ENCODE assay signal across 2 cellular contexts in the genomic region with DNA sequence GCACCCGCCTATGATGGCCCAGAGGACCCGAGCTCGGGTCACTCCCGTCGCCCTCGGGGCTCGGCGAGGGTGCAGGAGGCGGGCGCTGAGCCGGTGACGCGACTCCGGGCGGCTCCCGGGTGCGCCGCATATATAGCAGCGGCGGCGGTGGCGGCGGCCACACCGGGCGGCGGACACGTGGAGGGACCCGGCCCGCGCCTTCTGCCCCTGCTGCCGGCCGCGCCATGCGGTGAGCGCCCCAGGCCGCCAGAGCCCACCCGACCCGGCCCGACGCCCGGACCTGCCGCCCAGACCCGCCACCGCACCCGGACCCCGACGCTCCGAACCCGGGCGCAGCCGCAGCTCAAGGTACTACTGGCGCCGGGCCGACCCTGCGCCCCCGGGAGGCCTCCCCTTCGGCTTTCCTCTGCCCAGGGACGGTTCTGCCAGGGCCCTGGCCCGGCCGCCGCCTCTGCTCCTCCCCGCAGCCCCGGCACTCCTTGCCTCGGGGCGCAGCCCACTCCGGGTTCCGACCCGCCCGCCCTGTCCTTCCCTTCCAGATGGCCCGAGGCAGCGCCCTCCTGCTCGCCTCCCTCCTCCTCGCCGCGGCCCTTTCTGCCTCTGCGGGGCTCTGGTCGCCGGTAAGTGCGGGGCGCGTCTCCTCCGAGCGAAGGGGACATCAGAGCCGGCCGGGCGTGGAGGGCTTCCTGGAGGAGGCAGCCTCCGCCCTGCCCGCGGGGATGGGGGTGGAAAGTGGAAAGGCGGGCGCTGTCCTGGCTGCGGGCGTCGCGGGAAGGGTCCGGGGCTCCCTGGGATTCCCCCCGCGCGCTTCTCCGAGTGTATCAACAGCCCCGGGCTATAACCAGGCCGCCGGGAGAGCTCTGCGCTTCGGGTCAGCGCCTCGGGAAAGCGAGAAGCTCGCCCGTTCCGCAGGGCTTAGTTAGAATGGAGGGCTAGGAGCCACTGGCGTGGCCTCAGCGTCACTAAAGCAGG.
A peak's percentile ranks its signal among the peaks of the same experiment; 100 is the strongest.
TF ChIP-seq lines count a peak whose summit lies in the region.

A gene with protein sequence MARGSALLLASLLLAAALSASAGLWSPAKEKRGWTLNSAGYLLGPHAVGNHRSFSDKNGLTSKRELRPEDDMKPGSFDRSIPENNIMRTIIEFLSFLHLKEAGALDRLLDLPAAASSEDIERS (plus strand): TSS at position 160 of the 972 bp plus-strand sequence. CDS start 380 bp downstream, at position 540.

TF ChIP-seq in HCT116, 20 proteins besides CTCF, POLR2A, EP300 and RAD21:
- TF ChIP-seq, protein P1, sequence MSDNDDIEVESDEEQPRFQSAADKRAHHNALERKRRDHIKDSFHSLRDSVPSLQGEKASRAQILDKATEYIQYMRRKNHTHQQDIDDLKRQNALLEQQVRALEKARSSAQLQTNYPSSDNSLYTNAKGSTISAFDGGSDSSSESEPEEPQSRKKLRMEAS (IDR thresholded peaks at IDR 0.05) = peak; percentile 87
- TF ChIP-seq ZFX (IDR thresholded peaks at IDR 0.05) (peak; percentile 79; the same call in 1 of the 2 replicates), POLR2AphosphoS5 (IDR thresholded peaks at IDR 0.05; ENCODE audit: low read depth, low read length) (peak; percentile 77)
- TF ChIP-seq, protein P2, sequence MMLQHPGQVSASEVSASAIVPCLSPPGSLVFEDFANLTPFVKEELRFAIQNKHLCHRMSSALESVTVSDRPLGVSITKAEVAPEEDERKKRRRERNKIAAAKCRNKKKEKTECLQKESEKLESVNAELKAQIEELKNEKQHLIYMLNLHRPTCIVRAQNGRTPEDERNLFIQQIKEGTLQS (IDR thresholded peaks at IDR 0.05) = no peak

TF ChIP-seq in K562, 482 proteins besides CTCF, POLR2A, EP300 and RAD21 (continues in another document):
- TF ChIP-seq ZNF239 (CRISPR knock-in tag; IDR thresholded peaks at IDR 0.05) (no peak), ZFPM2 (CRISPR knock-in tag; IDR thresholded peaks at IDR 0.05) (no peak), TEAD2 (tag; IDR thresholded peaks at IDR 0.05) (no peak), NBN (IDR thresholded peaks at IDR 0.05; ENCODE audit: low read depth) (no peak), HLTF (IDR thresholded peaks at IDR 0.05) (no peak; the same call in 1 of the 2 replicates), ZNF785 (CRISPR knock-in tag; IDR thresholded peaks at IDR 0.05) (no peak), CBX8 (IDR thresholded peaks at IDR 0.05; ENCODE audit: borderline replicate concordance, extremely low read depth, low read depth, low read length, poor library complexity, severe bottlenecking) (no peak), DDX20 (tag; IDR thresholded peaks at IDR 0.05; ENCODE audit: low read depth) (no peak), ZNF436 (CRISPR knock-in tag; IDR thresholded peaks at IDR 0.05) (peak; percentile 89), GTF2A2 (tag; IDR thresholded peaks at IDR 0.05) (no peak), NFE2 (IDR thresholded peaks at IDR 0.05; ENCODE audit: low read depth) (no peak), DNMT1 (IDR thresholded peaks at IDR 0.05) (no peak), ARNT (IDR thresholded peaks at IDR 0.05) (no peak), NFIC (IDR thresholded peaks at IDR 0.05) (peak; percentile 12; the same call in 1 of the 2 replicates), XRCC4 (IDR thresholded peaks at IDR 0.05; ENCODE audit: extremely low read depth, insufficient read depth, insufficient read length) (no peak), ZBED1 (IDR thresholded peaks at IDR 0.05) (no peak), ARHGAP35 (IDR thresholded peaks at IDR 0.05; ENCODE audit: partially characterized antibody) (no peak), L3MBTL2 (IDR thresholded peaks at IDR 0.05) (peak; percentile 89), CSDE1 (IDR thresholded peaks at IDR 0.05) (no peak), ZBTB1 (CRISPR knock-in tag; IDR thresholded peaks at IDR 0.05; ENCODE audit: borderline replicate concordance, low read depth) (0 out of 2 replicates have a peak, but pooled peaks have one; percentile 33), SMC3 (conservative IDR thresholded peaks at IDR 0.05; ENCODE audit: insufficient read depth, low read depth, low read length) (no peak), ZNF124 (CRISPR knock-in tag; IDR thresholded peaks at IDR 0.05) (no peak), NFE2L1 (tag; IDR thresholded peaks at IDR 0.05; ENCODE audit: borderline replicate concordance, low read depth) (no peak), CCNT2 (IDR thresholded peaks at IDR 0.05; ENCODE audit: borderline replicate concordance, extremely low read depth, insufficient read length, low read depth, low read length) (peak; percentile 39), ZNF146 (CRISPR knock-in tag; IDR thresholded peaks at IDR 0.05; ENCODE audit: unreplicated experiment) (no peak), SRSF3 (IDR thresholded peaks at IDR 0.05; ENCODE audit: insufficient read depth, low read length) (no peak), RFX5 (IDR thresholded peaks at IDR 0.05; ENCODE audit: low read depth, low read length) (no peak), KAT2B (IDR thresholded peaks at IDR 0.05; ENCODE audit: low read depth, low read length) (no peak), SMAD2 (IDR thresholded peaks at IDR 0.05; ENCODE audit: low read depth, low read length) (no peak), ASH1L (IDR thresholded peaks at IDR 0.05; ENCODE audit: borderline replicate concordance, low read depth, partially characterized antibody) (no peak), MAFG (tag; conservative IDR thresholded peaks at IDR 0.05) (no peak), CREB1 (IDR thresholded peaks at IDR 0.05) (peak; percentile 83), CREB1 (CRISPR knock-in tag; IDR thresholded peaks at IDR 0.05) (no peak), EHMT2 (IDR thresholded peaks at IDR 0.05) (no peak), ZKSCAN1 (IDR thresholded peaks at IDR 0.05; ENCODE audit: low read depth, low read length) (no peak), JUND (IDR thresholded peaks at IDR 0.05; ENCODE audit: borderline replicate concordance, low read depth, low read length) (no peak), JUND (tag; IDR thresholded peaks at IDR 0.05; ENCODE audit: borderline replicate concordance, low read depth, low read length) (no peak)
- TF ChIP-seq, protein P3, sequence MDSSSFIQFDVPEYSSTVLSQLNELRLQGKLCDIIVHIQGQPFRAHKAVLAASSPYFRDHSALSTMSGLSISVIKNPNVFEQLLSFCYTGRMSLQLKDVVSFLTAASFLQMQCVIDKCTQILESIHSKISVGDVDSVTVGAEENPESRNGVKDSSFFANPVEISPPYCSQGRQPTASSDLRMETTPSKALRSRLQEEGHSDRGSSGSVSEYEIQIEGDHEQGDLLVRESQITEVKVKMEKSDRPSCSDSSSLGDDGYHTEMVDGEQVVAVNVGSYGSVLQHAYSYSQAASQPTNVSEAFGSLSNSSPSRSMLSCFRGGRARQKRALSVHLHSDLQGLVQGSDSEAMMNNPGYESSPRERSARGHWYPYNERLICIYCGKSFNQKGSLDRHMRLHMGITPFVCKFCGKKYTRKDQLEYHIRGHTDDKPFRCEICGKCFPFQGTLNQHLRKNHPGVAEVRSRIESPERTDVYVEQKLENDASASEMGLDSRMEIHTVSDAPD (CRISPR knock-in tag; IDR thresholded peaks at IDR 0.05) = no peak
- TF ChIP-seq, protein P4, sequence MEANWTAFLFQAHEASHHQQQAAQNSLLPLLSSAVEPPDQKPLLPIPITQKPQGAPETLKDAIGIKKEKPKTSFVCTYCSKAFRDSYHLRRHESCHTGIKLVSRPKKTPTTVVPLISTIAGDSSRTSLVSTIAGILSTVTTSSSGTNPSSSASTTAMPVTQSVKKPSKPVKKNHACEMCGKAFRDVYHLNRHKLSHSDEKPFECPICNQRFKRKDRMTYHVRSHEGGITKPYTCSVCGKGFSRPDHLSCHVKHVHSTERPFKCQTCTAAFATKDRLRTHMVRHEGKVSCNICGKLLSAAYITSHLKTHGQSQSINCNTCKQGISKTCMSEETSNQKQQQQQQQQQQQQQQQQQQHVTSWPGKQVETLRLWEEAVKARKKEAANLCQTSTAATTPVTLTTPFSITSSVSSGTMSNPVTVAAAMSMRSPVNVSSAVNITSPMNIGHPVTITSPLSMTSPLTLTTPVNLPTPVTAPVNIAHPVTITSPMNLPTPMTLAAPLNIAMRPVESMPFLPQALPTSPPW (CRISPR knock-in tag; IDR thresholded peaks at IDR 0.05) = no peak; the same call in 1 of the 2 replicates
- TF ChIP-seq, protein P5, sequence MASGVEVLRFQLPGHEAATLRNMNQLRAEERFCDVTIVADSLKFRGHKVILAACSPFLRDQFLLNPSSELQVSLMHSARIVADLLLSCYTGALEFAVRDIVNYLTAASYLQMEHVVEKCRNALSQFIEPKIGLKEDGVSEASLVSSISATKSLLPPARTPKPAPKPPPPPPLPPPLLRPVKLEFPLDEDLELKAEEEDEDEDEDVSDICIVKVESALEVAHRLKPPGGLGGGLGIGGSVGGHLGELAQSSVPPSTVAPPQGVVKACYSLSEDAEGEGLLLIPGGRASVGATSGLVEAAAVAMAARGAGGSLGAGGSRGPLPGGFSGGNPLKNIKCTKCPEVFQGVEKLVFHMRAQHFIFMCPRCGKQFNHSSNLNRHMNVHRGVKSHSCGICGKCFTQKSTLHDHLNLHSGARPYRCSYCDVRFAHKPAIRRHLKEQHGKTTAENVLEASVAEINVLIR (CRISPR knock-in tag; IDR thresholded peaks at IDR 0.05) = no peak
- TF ChIP-seq, protein P6, sequence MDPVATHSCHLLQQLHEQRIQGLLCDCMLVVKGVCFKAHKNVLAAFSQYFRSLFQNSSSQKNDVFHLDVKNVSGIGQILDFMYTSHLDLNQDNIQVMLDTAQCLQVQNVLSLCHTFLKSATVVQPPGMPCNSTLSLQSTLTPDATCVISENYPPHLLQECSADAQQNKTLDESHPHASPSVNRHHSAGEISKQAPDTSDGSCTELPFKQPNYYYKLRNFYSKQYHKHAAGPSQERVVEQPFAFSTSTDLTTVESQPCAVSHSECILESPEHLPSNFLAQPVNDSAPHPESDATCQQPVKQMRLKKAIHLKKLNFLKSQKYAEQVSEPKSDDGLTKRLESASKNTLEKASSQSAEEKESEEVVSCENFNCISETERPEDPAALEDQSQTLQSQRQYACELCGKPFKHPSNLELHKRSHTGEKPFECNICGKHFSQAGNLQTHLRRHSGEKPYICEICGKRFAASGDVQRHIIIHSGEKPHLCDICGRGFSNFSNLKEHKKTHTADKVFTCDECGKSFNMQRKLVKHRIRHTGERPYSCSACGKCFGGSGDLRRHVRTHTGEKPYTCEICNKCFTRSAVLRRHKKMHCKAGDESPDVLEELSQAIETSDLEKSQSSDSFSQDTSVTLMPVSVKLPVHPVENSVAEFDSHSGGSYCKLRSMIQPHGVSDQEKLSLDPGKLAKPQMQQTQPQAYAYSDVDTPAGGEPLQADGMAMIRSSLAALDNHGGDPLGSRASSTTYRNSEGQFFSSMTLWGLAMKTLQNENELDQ (CRISPR knock-in tag; IDR thresholded peaks at IDR 0.05; ENCODE audit: borderline replicate concordance) = no peak
- TF ChIP-seq, protein P1 (CRISPR knock-in tag; IDR thresholded peaks at IDR 0.05) = peak; percentile 69
- TF ChIP-seq, protein P7, sequence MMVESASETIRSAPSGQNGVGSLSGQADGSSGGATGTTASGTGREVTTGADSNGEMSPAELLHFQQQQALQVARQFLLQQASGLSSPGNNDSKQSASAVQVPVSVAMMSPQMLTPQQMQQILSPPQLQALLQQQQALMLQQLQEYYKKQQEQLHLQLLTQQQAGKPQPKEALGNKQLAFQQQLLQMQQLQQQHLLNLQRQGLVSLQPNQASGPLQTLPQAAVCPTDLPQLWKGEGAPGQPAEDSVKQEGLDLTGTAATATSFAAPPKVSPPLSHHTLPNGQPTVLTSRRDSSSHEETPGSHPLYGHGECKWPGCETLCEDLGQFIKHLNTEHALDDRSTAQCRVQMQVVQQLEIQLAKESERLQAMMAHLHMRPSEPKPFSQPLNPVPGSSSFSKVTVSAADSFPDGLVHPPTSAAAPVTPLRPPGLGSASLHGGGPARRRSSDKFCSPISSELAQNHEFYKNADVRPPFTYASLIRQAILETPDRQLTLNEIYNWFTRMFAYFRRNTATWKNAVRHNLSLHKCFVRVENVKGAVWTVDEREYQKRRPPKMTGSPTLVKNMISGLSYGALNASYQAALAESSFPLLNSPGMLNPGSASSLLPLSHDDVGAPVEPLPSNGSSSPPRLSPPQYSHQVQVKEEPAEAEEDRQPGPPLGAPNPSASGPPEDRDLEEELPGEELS (CRISPR knock-in tag; IDR thresholded peaks at IDR 0.05; ENCODE audit: borderline replicate concordance) = no peak
- TF ChIP-seq, protein P8, sequence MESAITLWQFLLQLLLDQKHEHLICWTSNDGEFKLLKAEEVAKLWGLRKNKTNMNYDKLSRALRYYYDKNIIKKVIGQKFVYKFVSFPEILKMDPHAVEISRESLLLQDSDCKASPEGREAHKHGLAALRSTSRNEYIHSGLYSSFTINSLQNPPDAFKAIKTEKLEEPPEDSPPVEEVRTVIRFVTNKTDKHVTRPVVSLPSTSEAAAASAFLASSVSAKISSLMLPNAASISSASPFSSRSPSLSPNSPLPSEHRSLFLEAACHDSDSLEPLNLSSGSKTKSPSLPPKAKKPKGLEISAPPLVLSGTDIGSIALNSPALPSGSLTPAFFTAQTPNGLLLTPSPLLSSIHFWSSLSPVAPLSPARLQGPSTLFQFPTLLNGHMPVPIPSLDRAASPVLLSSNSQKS (CRISPR knock-in tag; IDR thresholded peaks at IDR 0.05) = no peak
- TF ChIP-seq, protein P9, sequence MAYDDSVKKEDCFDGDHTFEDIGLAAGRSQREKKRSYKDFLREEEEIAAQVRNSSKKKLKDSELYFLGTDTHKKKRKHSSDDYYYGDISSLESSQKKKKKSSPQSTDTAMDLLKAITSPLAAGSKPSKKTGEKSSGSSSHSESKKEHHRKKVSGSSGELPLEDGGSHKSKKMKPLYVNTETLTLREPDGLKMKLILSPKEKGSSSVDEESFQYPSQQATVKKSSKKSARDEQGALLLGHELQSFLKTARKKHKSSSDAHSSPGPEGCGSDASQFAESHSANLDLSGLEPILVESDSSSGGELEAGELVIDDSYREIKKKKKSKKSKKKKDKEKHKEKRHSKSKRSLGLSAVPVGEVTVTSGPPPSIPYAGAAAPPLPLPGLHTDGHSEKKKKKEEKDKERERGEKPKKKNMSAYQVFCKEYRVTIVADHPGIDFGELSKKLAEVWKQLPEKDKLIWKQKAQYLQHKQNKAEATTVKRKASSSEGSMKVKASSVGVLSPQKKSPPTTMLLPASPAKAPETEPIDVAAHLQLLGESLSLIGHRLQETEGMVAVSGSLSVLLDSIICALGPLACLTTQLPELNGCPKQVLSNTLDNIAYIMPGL (CRISPR knock-in tag; IDR thresholded peaks at IDR 0.05) = 0 out of 2 replicates have a peak, but pooled peaks have one; percentile 52
- TF ChIP-seq, protein P10, sequence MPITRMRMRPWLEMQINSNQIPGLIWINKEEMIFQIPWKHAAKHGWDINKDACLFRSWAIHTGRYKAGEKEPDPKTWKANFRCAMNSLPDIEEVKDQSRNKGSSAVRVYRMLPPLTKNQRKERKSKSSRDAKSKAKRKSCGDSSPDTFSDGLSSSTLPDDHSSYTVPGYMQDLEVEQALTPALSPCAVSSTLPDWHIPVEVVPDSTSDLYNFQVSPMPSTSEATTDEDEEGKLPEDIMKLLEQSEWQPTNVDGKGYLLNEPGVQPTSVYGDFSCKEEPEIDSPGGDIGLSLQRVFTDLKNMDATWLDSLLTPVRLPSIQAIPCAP (CRISPR knock-in tag; IDR thresholded peaks at IDR 0.05; ENCODE audit: borderline replicate concordance) = no peak
